ENCODE assay signal across 23 cellular contexts in genomic region chr1:246320286-246320685, GRCh38.
DNase-seq lines count a peak whose midpoint lies in the region; ATAC-seq and TF ChIP-seq lines count a peak whose summit lies in the region.
"Had no signal": no experiment of that assay in that cellular context is flagged by ENCODE, and none has a peak within 500 bp of the region (broad histone marks: within the 10 kb centered on the region; RNA-seq: fewer than 3 reads in every experiment).

No MANE protein-coding gene starts in this region.

- no peaks in the 10 kb centered on the region for H3K27me3 Mint-ChIP-seq in activated CD8-positive, alpha-beta T cell treated with anti-CD3 and anti-CD28 coated beads, Interleukin-2, amount 10 ng/mL, durations not matched to agents 7 days and 5 days (ENCODE audit: low read depth)
- H3K27me3 Mint-ChIP-seq: activated T-cell treated with anti-CD3 and anti-CD28 coated beads, Interleukin-2, amount 50 U/mL, for 24 hours; CD4-positive, alpha-beta memory T cell had no signal

- H3K9me3 Mint-ChIP-seq in activated CD8-positive, alpha-beta T cell treated with anti-CD3 and anti-CD28 coated beads, Interleukin-2, amount 10 ng/mL, durations not matched to agents 7 days and 5 days (ENCODE audit: insufficient read depth) = no peaks in the 10 kb centered on the region
- H3K9me3 Mint-ChIP-seq: activated naive CD4-positive, alpha-beta T cell treated with anti-CD3 and anti-CD28 coated beads for 36 hours; activated T-cell treated with anti-CD3 and anti-CD28 coated beads, Interleukin-2, amount 50 U/mL, for 24 hours; CD4-positive, alpha-beta memory T cell; nephron had no signal

- H3K4me3 Mint-ChIP-seq in activated CD8-positive, alpha-beta T cell treated with anti-CD3 and anti-CD28 coated beads, Interleukin-2, amount 10 ng/mL, durations not matched to agents 7 days and 5 days = no peak overlapping the region
- H3K4me3 Mint-ChIP-seq: activated naive CD4-positive, alpha-beta T cell treated with anti-CD3 and anti-CD28 coated beads for 36 hours; activated T-cell treated with anti-CD3 and anti-CD28 coated beads, Interleukin-2, amount 50 U/mL, for 24 hours; CD4-positive, alpha-beta memory T cell; nephron had no signal

- CTCF ChIA-PET in activated CD8-positive, alpha-beta T cell treated with anti-CD3 and anti-CD28 coated beads, Interleukin-2, amount 10 ng/mL, durations not matched to agents 7 days and 5 days (lab: Charles Lee) = no interaction called here

- POLR2A ChIA-PET in activated CD8-positive, alpha-beta T cell treated with anti-CD3 and anti-CD28 coated beads, Interleukin-2, amount 10 ng/mL, durations not matched to agents 7 days and 5 days (lab: Charles Lee) = no interaction called here

- H3K27ac Mint-ChIP-seq in activated CD8-positive, alpha-beta T cell treated with anti-CD3 and anti-CD28 coated beads, Interleukin-2, amount 10 ng/mL, durations not matched to agents 7 days and 5 days = no peak overlapping the region
- H3K27ac Mint-ChIP-seq: activated naive CD4-positive, alpha-beta T cell treated with anti-CD3 and anti-CD28 coated beads for 36 hours; activated T-cell treated with anti-CD3 and anti-CD28 coated beads, Interleukin-2, amount 50 U/mL, for 24 hours; CD4-positive, alpha-beta memory T cell had no signal

- no peak overlapping the region for H3K4me3 ChIP-seq in HFF-Myc (replicated peaks; ENCODE audit: low read depth, low read length)
- no peak overlapping the region for H3K4me3 ChIP-seq in fibroblast of mammary gland (ENCODE audit: control insufficient read depth, low read depth, low read length)
- H3K4me3 ChIP-seq: right lobe of liver, SJSA1, uterus had no signal

- peaks cover 4% of the 10 kb centered on the region for H3K36me3 Mint-ChIP-seq in activated CD8-positive, alpha-beta T cell treated with anti-CD3 and anti-CD28 coated beads, Interleukin-2, amount 10 ng/mL, durations not matched to agents 7 days and 5 days (ENCODE audit: low read depth)

- H3K4me1 Mint-ChIP-seq in activated CD8-positive, alpha-beta T cell treated with anti-CD3 and anti-CD28 coated beads, Interleukin-2, amount 10 ng/mL, durations not matched to agents 7 days and 5 days (ENCODE audit: low read depth) = no peaks in the 10 kb centered on the region

- DNase-seq in AG20443 (ENCODE audit: low spot score) = peak; percentile 22
- peak; percentile 20 for DNase-seq in HFF-Myc (ENCODE audit: extremely low read depth, low read depth)
- DNase-seq in RPMI7951 (ENCODE audit: low read depth) = peak; percentile 22
- peak; percentile 16 for DNase-seq in fibroblast of mammary gland (ENCODE audit: low read depth)
- no peak for DNase-seq in activated CD4-positive, alpha-beta T cell treated with anti-CD3 and anti-CD28 coated beads for 4 hours
- no peak for DNase-seq in kidney glomerular epithelial cell (lab: John Stamatoyannopoulos, UW)
- DNase-seq in activated CD8-positive, alpha-beta T cell treated with anti-CD3 and anti-CD28 coated beads, Interleukin-2, amount 10 ng/mL, durations not matched to agents 7 days and 5 days = no peak
- no peak for DNase-seq in activated effector memory CD4-positive, alpha-beta T cell treated with Interleukin-2 at 50 U/mL for 16 hours
- DNase-seq: ACHN; activated naive CD4-positive, alpha-beta T cell treated with anti-CD3 and anti-CD28 coated beads for 36 hours; activated T-cell treated with anti-CD3 and anti-CD28 coated beads, Interleukin-2, amount 50 U/mL, for 24 hours; anterior cingulate cortex; CD4-positive, alpha-beta memory T cell; central memory CD4-positive, alpha-beta T cell; DMS79 treated with DMSO at 0.1 percent for 48 hours; left colon; NCI-H1694; right lobe of liver; substantia nigra; uterus had no signal

- ATAC-seq in activated CD8-positive, alpha-beta T cell treated with anti-CD3 and anti-CD28 coated beads, Interleukin-2, amount 10 ng/mL, durations not matched to agents 7 days and 5 days = no peak
- ATAC-seq: HCT116, left colon had no signal

- TF ChIP-seq CTCF in HFF-Myc (IDR thresholded peaks at IDR 0.05; ENCODE audit: low read depth, low read length, missing control alignments) (no peak), fibroblast of mammary gland (conservative IDR thresholded peaks at IDR 0.05; ENCODE audit: control insufficient read depth, insufficient read depth, low read depth, low read length) (no peak)

Comparison
In these comparisons a context has a peak if more than half of its experiments do, and no peak if none do; other contexts are left out.
1. DNase-seq: peak in AG20443 (single experiment), HFF-Myc (single experiment), RPMI7951 (single experiment) and fibroblast of mammary gland (single experiment); none in activated CD4-positive, alpha-beta T cell treated with anti-CD3 and anti-CD28 coated beads for 4 hours (0 of 2), kidney glomerular epithelial cell (single experiment), activated CD8-positive, alpha-beta T cell treated with anti-CD3 and anti-CD28 coated beads, Interleukin-2, amount 10 ng/mL, durations not matched to agents 7 days and 5 days (single experiment) and activated effector memory CD4-positive, alpha-beta T cell treated with Interleukin-2 at 50 U/mL for 16 hours (single experiment).